ENCODE assay signal across 1 cellular context in the genomic region with DNA sequence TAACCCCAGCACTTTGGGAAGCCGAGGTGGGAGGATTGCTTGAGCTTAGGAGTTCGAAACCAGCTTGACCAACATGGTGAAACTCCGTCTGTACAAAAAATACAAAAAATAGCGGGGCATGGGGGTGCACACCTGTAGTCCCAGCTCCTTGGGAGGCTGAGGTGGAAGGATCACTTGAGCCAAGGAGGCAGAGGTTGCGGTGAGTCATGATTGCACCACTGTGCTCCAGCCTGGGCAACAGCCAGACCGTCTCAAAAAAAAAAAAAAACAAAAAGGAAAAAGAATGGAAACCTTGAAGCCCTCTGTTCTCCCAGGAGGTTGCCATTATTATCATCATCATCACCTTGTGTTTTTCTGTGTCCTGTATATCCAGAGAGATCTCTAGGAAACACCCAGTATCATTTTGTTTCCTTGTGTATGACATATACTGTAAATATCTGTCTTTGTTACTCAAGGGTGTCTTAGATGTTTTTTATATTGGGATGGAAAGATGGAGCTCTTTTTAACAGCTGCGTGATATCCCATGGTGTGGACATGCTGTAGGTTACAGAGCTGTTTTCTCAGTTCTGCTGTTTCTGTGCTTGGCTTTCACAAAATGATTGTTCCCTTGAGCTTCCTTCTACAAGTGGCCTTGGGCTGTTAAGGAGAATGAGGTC.
TF ChIP-seq lines count a peak whose summit lies in the region.

No MANE protein-coding gene starts in this region.

TF ChIP-seq in endothelial cell of umbilical vein, 7 proteins besides CTCF, POLR2A, EP300 and RAD21:
- TF ChIP-seq FOS (IDR thresholded peaks at IDR 0.05; ENCODE audit: borderline replicate concordance, insufficient read depth, low read length) (no peak), MYC (IDR thresholded peaks at IDR 0.05; ENCODE audit: low read depth, low read length) (no peak), GATA2 (IDR thresholded peaks at IDR 0.05; ENCODE audit: insufficient read depth, insufficient read length, low read depth, low read length) (no peak), JUN (IDR thresholded peaks at IDR 0.05; ENCODE audit: borderline replicate concordance, insufficient read depth, insufficient read length, low read depth) (no peak), POLR2AphosphoS5 (IDR thresholded peaks at IDR 0.05; ENCODE audit: insufficient read depth, low read depth, low read length) (no peak), EZH2 (IDR thresholded peaks at IDR 0.05; ENCODE audit: borderline replicate concordance, low read depth, low read length, severe bottlenecking) (no peak)
- TF ChIP-seq, protein P1, sequence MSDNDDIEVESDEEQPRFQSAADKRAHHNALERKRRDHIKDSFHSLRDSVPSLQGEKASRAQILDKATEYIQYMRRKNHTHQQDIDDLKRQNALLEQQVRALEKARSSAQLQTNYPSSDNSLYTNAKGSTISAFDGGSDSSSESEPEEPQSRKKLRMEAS (IDR thresholded peaks at IDR 0.05; ENCODE audit: insufficient read depth, insufficient read length), result no peak
